In genomic region chr3:140386357-140387100, GRCh38 we compare ENCODE assay signal across 18 cellular contexts.
DNase-seq lines count a peak whose midpoint lies in the region; ATAC-seq, FAIRE-seq and TF ChIP-seq lines count a peak whose summit lies in the region.
"Had no signal": no experiment of that assay in that cellular context is flagged by ENCODE, and none has a peak within 500 bp of the region (broad histone marks: within the 10 kb centered on the region; RNA-seq: fewer than 3 reads in every experiment).

No MANE protein-coding gene starts in this region.

- TF ChIP-seq CTCF in A549 (IDR thresholded peaks at IDR 0.05) (no peak), adrenal gland (IDR thresholded peaks at IDR 0.05) (no peak), ovary (IDR thresholded peaks at IDR 0.05) (no peak)

- H3K36me3 ChIP-seq in adrenal gland (replicated peaks in 1 of 2) (no peaks in the 10 kb centered on the region), ovary (no peaks in the 10 kb centered on the region)
- H3K36me3 ChIP-seq: vagina had no signal

- no peak for ATAC-seq in A549
- peak; percentile 77 for ATAC-seq in left ventricle myocardium superior

- FAIRE-seq in A549 (lab: Jason Lieb, UNC): no peak
- FAIRE-seq: D721Med, frontal cortex, TTC549 had no signal

- H3K27ac ChIP-seq in A549 (peak overlapping the region in 1 of 2 experiments; percentile 55; a peak in 2 of 6 replicates), adrenal gland (peak overlapping the region; percentile 5 to 87 (median 52)), ovary (peak overlapping the region; percentile 7 to 62)
- H3K27ac ChIP-seq: SK-N-MC, vagina had no signal

- TF ChIP-seq EP300 in A549 (IDR thresholded peaks at IDR 0.05): no peak
- no peak for TF ChIP-seq EP300 in ovary (IDR thresholded peaks at IDR 0.05)

- DNase-seq in A549 (ENCODE audit: low read depth in 1 of 2, low spot score in 1 of 2) (no peak), adrenal gland (peak; percentile 76 to 91 (median 84)), left ventricle myocardium superior (no peak), ovary (peak; percentile 74 to 82 (median 80)), NCI-H2227 (lab: John Stamatoyannopoulos, UW; ENCODE audit: unreplicated experiment) (no peak), NCI-H2171 (lab: John Stamatoyannopoulos, UW) (no peak), ureter (ENCODE audit: low spot score) (no peak)
- no peak for DNase-seq in activated CD4-positive, alpha-beta T cell treated with anti-CD3 and anti-CD28 coated beads, Interleukin-2, amount 50 U/mL, for 1 hour
- DNase-seq: activated CD8-positive, alpha-beta memory T cell treated with anti-CD3 and anti-CD28 coated beads for 24 hours; activated effector memory CD4-positive, alpha-beta T cell treated with Interleukin-2 at 50 U/mL for 16 hours; NCI-H1048; NCI-H2171 treated with DMSO at 0.1 percent for 48 hours; stimulated activated CD8-positive, alpha-beta memory T cell treated with anti-CD3 and anti-CD28 coated beads, Interleukin-4, amount 100 ng/mL, for 48 hours had no signal

- no peak overlapping the region for H3K4me2 ChIP-seq in A549

- POLR2A ChIA-PET in A549 (lab: Yijun Ruan, JAX): no interaction called here

- WGBS in A549 (ENCODE audit: missing lambda C conversion rate): 91% methylated on average over 6 of the region's 6 CpGs
- WGBS in adrenal gland, 4 donors: 32 to 62% (median 42%) methylated on average over 4 to 6 of the region's 6 CpGs
- 7 to 21% (median 15%) methylated on average over 6 of the region's 6 CpGs for WGBS in ovary, 3 donors

- intact Hi-C loops in adrenal gland (cut with DNase I): no loop called here
- intact Hi-C loops in left ventricle myocardium superior (cut with micrococcal nuclease): no loop called here
- intact Hi-C loops in ovary (cut with DNase I): no loop called here

- H3K27me3 ChIP-seq in adrenal gland: no peaks in the 10 kb centered on the region
- H3K27me3 ChIP-seq in ovary: no peaks in the 10 kb centered on the region
- H3K27me3 ChIP-seq: vagina had no signal

- no peaks in the 10 kb centered on the region for H3K9me3 ChIP-seq in A549
- H3K9me3 ChIP-seq in adrenal gland (replicated peaks in 1 of 3): peaks cover 0 to 8% (median 0%) of the 10 kb centered on the region in 3 donors
- H3K9me3 ChIP-seq in ovary: no peaks in the 10 kb centered on the region
- H3K9me3 ChIP-seq: vagina had no signal

- no peak overlapping the region for H3K4me3 ChIP-seq in A549
- no peak overlapping the region for H3K4me3 ChIP-seq in adrenal gland
- H3K4me3 ChIP-seq in ovary: no peak overlapping the region
- H3K4me3 ChIP-seq: SK-N-MC, vagina had no signal

- TF ChIP-seq RAD21 in A549 (conservative IDR thresholded peaks at IDR 0.05 in 1 of 2, IDR thresholded peaks at IDR 0.05 in 1 of 2): no peak

- no peak for TF ChIP-seq POLR2A in A549 (IDR thresholded peaks at IDR 0.05; ENCODE audit: low read length)
- no peak for TF ChIP-seq POLR2A in adrenal gland (IDR thresholded peaks at IDR 0.05)
- TF ChIP-seq POLR2A in ovary (IDR thresholded peaks at IDR 0.05): no peak

- CTCF ChIA-PET in A549 (lab: Yijun Ruan, JAX): no interaction called here

- H3K4me1 ChIP-seq in A549: peaks cover under 1% of the 10 kb centered on the region; the same call in 1 of the 3 replicates
- H3K4me1 ChIP-seq in adrenal gland (replicated peaks in 1 of 2): peaks cover 19 to 25% of the 10 kb centered on the region in 2 donors
- peaks cover 34% of the 10 kb centered on the region for H3K4me1 ChIP-seq in ovary (ENCODE audit: insufficient read depth)
- H3K4me1 ChIP-seq: vagina had no signal

TF ChIP-seq in A549, 52 proteins besides CTCF, POLR2A, EP300 and RAD21:
- TF ChIP-seq NFE2L2 (conservative IDR thresholded peaks at IDR 0.05; ENCODE audit: low read length) (peak; percentile 78), GATA3 (IDR thresholded peaks at IDR 0.05; ENCODE audit: borderline replicate concordance) (no peak), CHD4 (IDR thresholded peaks at IDR 0.05; ENCODE audit: borderline replicate concordance) (no peak), RNF2 (IDR thresholded peaks at IDR 0.05; ENCODE audit: borderline replicate concordance, low read depth) (no peak), TP53 (CRISPR knock-in tag; IDR thresholded peaks at IDR 0.05) (no peak), POLR2AphosphoS2 (conservative IDR thresholded peaks at IDR 0.05; ENCODE audit: low read length) (no peak), NPAS2 (CRISPR knock-in tag; IDR thresholded peaks at IDR 0.05; ENCODE audit: borderline replicate concordance) (no peak), MAFK (IDR thresholded peaks at IDR 0.05; ENCODE audit: partially characterized antibody) (peak; percentile 76), PHF8 (IDR thresholded peaks at IDR 0.05; ENCODE audit: borderline replicate concordance, low read depth) (no peak), JUN (IDR thresholded peaks at IDR 0.05) (no peak), ELK1 (IDR thresholded peaks at IDR 0.05; ENCODE audit: low read depth, low read length) (no peak), MAZ (IDR thresholded peaks at IDR 0.05; ENCODE audit: borderline replicate concordance, low read depth, low read length) (no peak), FOXS1 (CRISPR knock-in tag; IDR thresholded peaks at IDR 0.05) (no peak)
TF ChIP-seq in A549: peak in this region for 2.

Comparison
In these comparisons a context has a peak if more than half of its experiments do, and no peak if none do; other contexts are left out.
1. DNase-seq: peak in adrenal gland (7 of 7) and ovary (5 of 5); none in A549 (0 of 2), left ventricle myocardium superior (single experiment), NCI-H2227 (single experiment), NCI-H2171 (single experiment), activated CD4-positive, alpha-beta T cell treated with anti-CD3 and anti-CD28 coated beads, Interleukin-2, amount 50 U/mL, for 1 hour (single experiment) and ureter (single experiment).